Comparison of ENCODE assay signal across 10 cellular contexts in genomic region chr2:189782221-189782671, GRCh38. TPM values are rescaled to one million over a fixed set of nuclear protein-coding genes. Genes with fewer than 3 reads are reported as not detected.
DNase-seq lines count a peak whose midpoint lies in the region; ATAC-seq and TF ChIP-seq lines count a peak whose summit lies in the region.
"Had no signal": no experiment of that assay in that cellular context is flagged by ENCODE, and none has a peak within 500 bp of the region (broad histone marks: within the 10 kb centered on the region; RNA-seq: fewer than 3 reads in every experiment).

No MANE protein-coding gene starts in this region.

- TF ChIP-seq CTCF in DND-41 (IDR thresholded peaks at IDR 0.05; ENCODE audit: borderline replicate concordance, extremely low read depth, low read length, poor library complexity, severe bottlenecking) (no peak), NB4 (IDR thresholded peaks at IDR 0.05; ENCODE audit: low read depth, low read length) (no peak), MCF 10A (IDR thresholded peaks at IDR 0.05; ENCODE audit: unreplicated experiment) (no peak), natural killer cell (IDR thresholded peaks at IDR 0.05) (no peak), vagina (IDR thresholded peaks at IDR 0.05) (no peak)

- CTCF ChIA-PET in MCF 10A (lab: Yijun Ruan, JAX) = no interaction called here

- TF ChIP-seq POLR2A in NB4 (IDR thresholded peaks at IDR 0.05; ENCODE audit: extremely low read depth, insufficient read length) = no peak
- no peak for TF ChIP-seq POLR2A in vagina (IDR thresholded peaks at IDR 0.05)

- no peaks in the 10 kb centered on the region for H3K9me3 Mint-ChIP-seq in MCF 10A (ENCODE audit: unreplicated experiment)
- H3K9me3 Mint-ChIP-seq in natural killer cell = no peaks in the 10 kb centered on the region

- H3K4me1 ChIP-seq in DND-41 (ENCODE audit: insufficient read depth, low read length) (peaks cover 54% of the 10 kb centered on the region), vagina (peaks cover 51% of the 10 kb centered on the region)

- H3K4me1 Mint-ChIP-seq in MCF 10A (ENCODE audit: insufficient read depth, unreplicated experiment) (peaks cover 35% of the 10 kb centered on the region), natural killer cell (peaks cover 51 to 63% of the 10 kb centered on the region in 2 donors)

- H3K79me2 ChIP-seq in DND-41 (ENCODE audit: insufficient read depth, low read length) = peaks cover 95% of the 10 kb centered on the region

- peak overlapping the region; percentile 68 for H3K4me2 ChIP-seq in DND-41 (ENCODE audit: insufficient read depth, low read length)

- POLR2A ChIA-PET in MCF 10A (lab: Yijun Ruan, JAX) = interaction anchor here (8.2 kb wide), 1 partner anchor 19 kb away, joined by 86 read pairs; the partner anchor contains the start of gene OSGEPL1

- ATAC-seq in DND-41 (ENCODE audit: insufficient read depth, low read depth) (no peak), natural killer cell (no peak)
- ATAC-seq: esophagus mucosa had no signal

- H3K4me3 ChIP-seq in DND-41 (ENCODE audit: low read depth in 1 of 2, low read length in 2 of 2) = peak overlapping the region; percentile 67 to 86; a peak in 3 of 4 replicates
- H3K4me3 ChIP-seq in NB4 (ENCODE audit: low read depth, low read length) = peak overlapping the region; percentile 76
- peak overlapping the region in 1 of 2 donors; percentile 60 for H3K4me3 ChIP-seq in vagina

- H3K27ac ChIP-seq in DND-41 (ENCODE audit: low read length) (no peak overlapping the region), vagina (no peak overlapping the region)
- H3K27ac ChIP-seq: RWPE1 had no signal

- intact Hi-C loops in MCF 10A (cut with micrococcal nuclease) (loop anchor here (5.0 kb wide), 1 partner anchor 120 kb away; the partner anchor contains the start of gene ASNSD1), natural killer cell (cut with micrococcal nuclease) (loop anchor here (5.0 to 10.0 kb wide), 4 partner anchors 105 to 1100 kb away; partner anchors contain the start of genes GLS, MFSD6 and NEMP2), vagina (cut with DNase I) (no loop called here)

- H4K20me1 ChIP-seq in DND-41 (ENCODE audit: insufficient read depth, low read length) = peaks cover 13% of the 10 kb centered on the region; the same call in 1 of the 2 replicates

- no peak overlapping the region for H2AFZ ChIP-seq in DND-41 (ENCODE audit: low read depth, low read length)

- peak overlapping the region; percentile 83 for H3K9ac ChIP-seq in DND-41 (ENCODE audit: low read depth, low read length)

- no TSS peak for BruUV-seq in MCF 10A (replicated peaks; lab: Mats Ljungman, UMichigan)

- H3K36me3 Mint-ChIP-seq in MCF 10A (ENCODE audit: insufficient read depth, unreplicated experiment) (peaks cover 62% of the 10 kb centered on the region), natural killer cell (peaks cover 7% of the 10 kb centered on the region)

- peak overlapping the region; percentile 90 for H3K4me3 Mint-ChIP-seq in MCF 10A (ENCODE audit: unreplicated experiment)
- peak overlapping the region; percentile 68 for H3K4me3 Mint-ChIP-seq in natural killer cell

- H3K27ac Mint-ChIP-seq in MCF 10A (ENCODE audit: low read depth, unreplicated experiment) (peak overlapping the region; percentile 73), natural killer cell (peak overlapping the region; percentile 96 to 97)

- H3K27me3 Mint-ChIP-seq in MCF 10A (ENCODE audit: insufficient read depth, unreplicated experiment) = no peaks in the 10 kb centered on the region
- H3K27me3 Mint-ChIP-seq in natural killer cell (ENCODE audit: low read depth in 2 of 2) = no peaks in the 10 kb centered on the region

- H3K36me3 ChIP-seq in DND-41 (ENCODE audit: insufficient read depth, low read length) = peaks cover 56% of the 10 kb centered on the region
- H3K36me3 ChIP-seq in vagina = peaks cover 0 to 35% of the 10 kb centered on the region in 2 donors

- H3K9me3 ChIP-seq in DND-41 (ENCODE audit: insufficient read depth, low read length, severe bottlenecking) (no peaks in the 10 kb centered on the region), vagina (no peaks in the 10 kb centered on the region)

- DNase-seq in DND-41 (no peak), NB4 (ENCODE audit: low read depth) (peak; percentile 65), MCF 10A (ENCODE audit: unreplicated experiment) (peak; percentile 41), natural killer cell (no peak), NCI-H2227 (lab: John Stamatoyannopoulos, UW; ENCODE audit: unreplicated experiment) (no peak), vagina (ENCODE audit: extremely low spot score in 2 of 2) (no peak), ACHN (no peak), iPS-NIHi11 (ENCODE audit: low spot score) (no peak)

- H3K27me3 ChIP-seq in DND-41 (ENCODE audit: insufficient read depth, low read length, poor library complexity) = no peaks in the 10 kb centered on the region
- H3K27me3 ChIP-seq in vagina = no peaks in the 10 kb centered on the region

- in situ Hi-C loops in ACHN (cut with HindIII; ENCODE audit: low pct_ligation_motif_present, low pct_unique_long_range_greater_than_20kb, low sequenced_read_pairs) = loop anchor here (25.0 kb wide), 1 partner anchor 280 kb away; the partner anchor contains the start of gene MSTN

RNA-seq across cellular contexts. Expression of gene ORMDL1, which starts 1.9 kb away (rescaled TPM):
- total RNA-seq in MCF 10A (2022) = 83.0 and 85.1 TPM in 2 replicates
- 100 to 1,000 TPM in 2 of 3 donors, 10 to 100 TPM in 1; 83.1 to 103 (median 101) TPM for total RNA-seq in natural killer cell
- total RNA-seq in vagina = 58.9 TPM

RNA-seq across cellular contexts. Expression of gene PMS1, which starts 2.0 kb away (rescaled TPM):
- total RNA-seq in MCF 10A (2022) (38.3 and 50.9 TPM in 2 replicates), natural killer cell (10 to 100 TPM; 28.9 to 32.3 (median 29.1) TPM), vagina (20.1 TPM)

RNA-seq across cellular contexts. Expression of gene OSGEPL1, which starts 19.7 kb away (rescaled TPM):
- total RNA-seq in MCF 10A (2022) (3.7 and 5.1 TPM in 2 replicates), natural killer cell (10 to 100 TPM in 1 of 3 donors, 1 to 10 TPM in 2; 5.6 to 10.2 (median 8.5) TPM), vagina (8.1 TPM)

Comparison
In these comparisons a context has a peak if more than half of its experiments do, and no peak if none do; other contexts are left out.
1. DNase-seq: peak in NB4 (single experiment) and MCF 10A (single experiment); none in DND-41 (single experiment), natural killer cell (single experiment), NCI-H2227 (single experiment), vagina (0 of 2), ACHN (single experiment) and iPS-NIHi11 (single experiment).